1 cellular context compared by ENCODE assay signal in the genomic region with DNA sequence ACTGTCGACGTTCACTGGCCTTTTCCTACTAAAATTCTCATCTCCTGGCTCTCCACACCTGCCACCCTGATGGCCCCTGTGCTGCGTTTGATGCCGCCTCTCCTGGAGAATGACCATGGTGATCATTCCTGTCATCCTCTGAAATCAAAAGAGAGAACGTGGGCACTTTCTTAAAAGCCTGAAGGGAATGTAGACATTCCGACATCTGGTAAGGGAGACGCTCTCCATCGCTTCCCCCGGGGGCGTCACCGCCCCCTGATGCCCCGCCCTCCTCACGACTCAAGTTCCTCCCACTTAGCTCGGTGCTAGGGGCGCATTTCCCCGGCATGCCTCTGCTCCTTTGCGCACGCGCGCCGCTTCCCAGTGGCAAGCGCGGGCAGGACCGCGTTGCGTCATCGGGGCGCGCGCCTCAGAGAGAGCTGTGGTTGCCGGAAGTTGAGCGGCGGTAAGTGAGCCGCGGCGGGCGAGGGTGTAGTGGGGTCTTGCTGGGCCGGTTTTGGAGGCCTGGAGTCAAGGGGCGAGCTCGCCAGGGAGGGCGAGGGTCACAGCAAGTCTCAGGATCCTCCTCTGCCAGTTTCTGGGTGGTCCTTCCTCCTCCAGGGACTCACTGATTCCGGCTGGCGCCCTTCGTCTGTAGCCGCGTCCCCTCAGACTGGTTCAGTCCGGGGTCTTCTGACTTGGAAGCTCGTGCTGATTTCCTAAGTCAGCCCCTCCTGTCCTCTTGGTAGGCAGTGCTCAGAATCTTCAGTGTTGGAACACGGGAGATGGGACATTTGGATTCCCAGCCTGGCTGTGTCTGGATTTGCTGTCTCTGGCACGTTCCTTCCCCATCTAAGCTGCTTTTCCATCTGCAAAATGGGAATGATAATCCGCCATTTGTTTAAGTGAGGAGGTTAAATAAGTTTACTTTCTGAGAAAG.
A peak's percentile ranks its signal among the peaks of the same experiment; 100 is the strongest.
TF ChIP-seq lines count a peak whose summit lies in the region.

A gene with protein sequence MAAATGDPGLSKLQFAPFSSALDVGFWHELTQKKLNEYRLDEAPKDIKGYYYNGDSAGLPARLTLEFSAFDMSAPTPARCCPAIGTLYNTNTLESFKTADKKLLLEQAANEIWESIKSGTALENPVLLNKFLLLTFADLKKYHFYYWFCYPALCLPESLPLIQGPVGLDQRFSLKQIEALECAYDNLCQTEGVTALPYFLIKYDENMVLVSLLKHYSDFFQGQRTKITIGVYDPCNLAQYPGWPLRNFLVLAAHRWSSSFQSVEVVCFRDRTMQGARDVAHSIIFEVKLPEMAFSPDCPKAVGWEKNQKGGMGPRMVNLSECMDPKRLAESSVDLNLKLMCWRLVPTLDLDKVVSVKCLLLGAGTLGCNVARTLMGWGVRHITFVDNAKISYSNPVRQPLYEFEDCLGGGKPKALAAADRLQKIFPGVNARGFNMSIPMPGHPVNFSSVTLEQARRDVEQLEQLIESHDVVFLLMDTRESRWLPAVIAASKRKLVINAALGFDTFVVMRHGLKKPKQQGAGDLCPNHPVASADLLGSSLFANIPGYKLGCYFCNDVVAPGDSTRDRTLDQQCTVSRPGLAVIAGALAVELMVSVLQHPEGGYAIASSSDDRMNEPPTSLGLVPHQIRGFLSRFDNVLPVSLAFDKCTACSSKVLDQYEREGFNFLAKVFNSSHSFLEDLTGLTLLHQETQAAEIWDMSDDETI (plus strand): TSS at position 412 of the 919 bp plus-strand sequence. CDS start 26,299 bp downstream, outside the sequence.

TF ChIP-seq in K562, 482 proteins besides CTCF, POLR2A, EP300 and RAD21 (continued from another document and continues in another):
- peak; percentile 97 for TF ChIP-seq C11orf30 (IDR thresholded peaks at IDR 0.05; ENCODE audit: low read depth)
- no peak for TF ChIP-seq NFRKB (IDR thresholded peaks at IDR 0.05; ENCODE audit: low read depth)
- no peak for TF ChIP-seq TRIM28 (IDR thresholded peaks at IDR 0.05)
- TF ChIP-seq, protein P1, sequence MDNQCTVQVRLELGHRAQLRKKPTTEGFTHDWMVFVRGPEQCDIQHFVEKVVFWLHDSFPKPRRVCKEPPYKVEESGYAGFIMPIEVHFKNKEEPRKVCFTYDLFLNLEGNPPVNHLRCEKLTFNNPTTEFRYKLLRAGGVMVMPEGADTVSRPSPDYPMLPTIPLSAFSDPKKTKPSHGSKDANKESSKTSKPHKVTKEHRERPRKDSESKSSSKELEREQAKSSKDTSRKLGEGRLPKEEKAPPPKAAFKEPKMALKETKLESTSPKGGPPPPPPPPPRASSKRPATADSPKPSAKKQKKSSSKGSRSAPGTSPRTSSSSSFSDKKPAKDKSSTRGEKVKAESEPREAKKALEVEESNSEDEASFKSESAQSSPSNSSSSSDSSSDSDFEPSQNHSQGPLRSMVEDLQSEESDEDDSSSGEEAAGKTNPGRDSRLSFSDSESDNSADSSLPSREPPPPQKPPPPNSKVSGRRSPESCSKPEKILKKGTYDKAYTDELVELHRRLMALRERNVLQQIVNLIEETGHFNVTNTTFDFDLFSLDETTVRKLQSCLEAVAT (IDR thresholded peaks at IDR 0.05): peak in 1 of 2 experiments; percentile 78; a peak in 1 of 4 replicates
- TF ChIP-seq, protein P2, sequence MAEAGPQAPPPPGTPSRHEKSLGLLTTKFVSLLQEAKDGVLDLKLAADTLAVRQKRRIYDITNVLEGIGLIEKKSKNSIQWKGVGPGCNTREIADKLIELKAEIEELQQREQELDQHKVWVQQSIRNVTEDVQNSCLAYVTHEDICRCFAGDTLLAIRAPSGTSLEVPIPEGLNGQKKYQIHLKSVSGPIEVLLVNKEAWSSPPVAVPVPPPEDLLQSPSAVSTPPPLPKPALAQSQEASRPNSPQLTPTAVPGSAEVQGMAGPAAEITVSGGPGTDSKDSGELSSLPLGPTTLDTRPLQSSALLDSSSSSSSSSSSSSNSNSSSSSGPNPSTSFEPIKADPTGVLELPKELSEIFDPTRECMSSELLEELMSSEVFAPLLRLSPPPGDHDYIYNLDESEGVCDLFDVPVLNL (CRISPR knock-in tag; IDR thresholded peaks at IDR 0.05; ENCODE audit: low read depth): peak; percentile 51; the same call in 1 of the 2 replicates
- TF ChIP-seq PCBP1 (IDR thresholded peaks at IDR 0.05; ENCODE audit: low read depth, low read length, poor library complexity, severe bottlenecking): no peak
- TF ChIP-seq MXI1 (IDR thresholded peaks at IDR 0.05; ENCODE audit: low read depth, low read length): no peak
- TF ChIP-seq NR4A1 (CRISPR knock-in tag; IDR thresholded peaks at IDR 0.05): no peak
- peak; percentile 77 for TF ChIP-seq NR4A1 (tag; IDR thresholded peaks at IDR 0.05)
- TF ChIP-seq, protein P3, sequence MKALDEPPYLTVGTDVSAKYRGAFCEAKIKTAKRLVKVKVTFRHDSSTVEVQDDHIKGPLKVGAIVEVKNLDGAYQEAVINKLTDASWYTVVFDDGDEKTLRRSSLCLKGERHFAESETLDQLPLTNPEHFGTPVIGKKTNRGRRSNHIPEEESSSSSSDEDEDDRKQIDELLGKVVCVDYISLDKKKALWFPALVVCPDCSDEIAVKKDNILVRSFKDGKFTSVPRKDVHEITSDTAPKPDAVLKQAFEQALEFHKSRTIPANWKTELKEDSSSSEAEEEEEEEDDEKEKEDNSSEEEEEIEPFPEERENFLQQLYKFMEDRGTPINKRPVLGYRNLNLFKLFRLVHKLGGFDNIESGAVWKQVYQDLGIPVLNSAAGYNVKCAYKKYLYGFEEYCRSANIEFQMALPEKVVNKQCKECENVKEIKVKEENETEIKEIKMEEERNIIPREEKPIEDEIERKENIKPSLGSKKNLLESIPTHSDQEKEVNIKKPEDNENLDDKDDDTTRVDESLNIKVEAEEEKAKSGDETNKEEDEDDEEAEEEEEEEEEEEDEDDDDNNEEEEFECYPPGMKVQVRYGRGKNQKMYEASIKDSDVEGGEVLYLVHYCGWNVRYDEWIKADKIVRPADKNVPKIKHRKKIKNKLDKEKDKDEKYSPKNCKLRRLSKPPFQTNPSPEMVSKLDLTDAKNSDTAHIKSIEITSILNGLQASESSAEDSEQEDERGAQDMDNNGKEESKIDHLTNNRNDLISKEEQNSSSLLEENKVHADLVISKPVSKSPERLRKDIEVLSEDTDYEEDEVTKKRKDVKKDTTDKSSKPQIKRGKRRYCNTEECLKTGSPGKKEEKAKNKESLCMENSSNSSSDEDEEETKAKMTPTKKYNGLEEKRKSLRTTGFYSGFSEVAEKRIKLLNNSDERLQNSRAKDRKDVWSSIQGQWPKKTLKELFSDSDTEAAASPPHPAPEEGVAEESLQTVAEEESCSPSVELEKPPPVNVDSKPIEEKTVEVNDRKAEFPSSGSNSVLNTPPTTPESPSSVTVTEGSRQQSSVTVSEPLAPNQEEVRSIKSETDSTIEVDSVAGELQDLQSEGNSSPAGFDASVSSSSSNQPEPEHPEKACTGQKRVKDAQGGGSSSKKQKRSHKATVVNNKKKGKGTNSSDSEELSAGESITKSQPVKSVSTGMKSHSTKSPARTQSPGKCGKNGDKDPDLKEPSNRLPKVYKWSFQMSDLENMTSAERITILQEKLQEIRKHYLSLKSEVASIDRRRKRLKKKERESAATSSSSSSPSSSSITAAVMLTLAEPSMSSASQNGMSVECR (CRISPR knock-in tag; IDR thresholded peaks at IDR 0.05): peak; percentile 89
- TF ChIP-seq NCOR1 (IDR thresholded peaks at IDR 0.05): no peak
- no peak for TF ChIP-seq ZNF347 (CRISPR knock-in tag; IDR thresholded peaks at IDR 0.05; ENCODE audit: low read depth)
- TF ChIP-seq, protein P4, sequence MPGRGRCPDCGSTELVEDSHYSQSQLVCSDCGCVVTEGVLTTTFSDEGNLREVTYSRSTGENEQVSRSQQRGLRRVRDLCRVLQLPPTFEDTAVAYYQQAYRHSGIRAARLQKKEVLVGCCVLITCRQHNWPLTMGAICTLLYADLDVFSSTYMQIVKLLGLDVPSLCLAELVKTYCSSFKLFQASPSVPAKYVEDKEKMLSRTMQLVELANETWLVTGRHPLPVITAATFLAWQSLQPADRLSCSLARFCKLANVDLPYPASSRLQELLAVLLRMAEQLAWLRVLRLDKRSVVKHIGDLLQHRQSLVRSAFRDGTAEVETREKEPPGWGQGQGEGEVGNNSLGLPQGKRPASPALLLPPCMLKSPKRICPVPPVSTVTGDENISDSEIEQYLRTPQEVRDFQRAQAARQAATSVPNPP (IDR thresholded peaks at IDR 0.05; ENCODE audit: borderline replicate concordance, insufficient read depth, insufficient read length): no peak
- TF ChIP-seq FOXA1 (IDR thresholded peaks at IDR 0.05; ENCODE audit: borderline replicate concordance): no peak
- TF ChIP-seq PCBP2 (IDR thresholded peaks at IDR 0.05; ENCODE audit: low read depth, low read length, poor library complexity, severe bottlenecking): no peak
- no peak for TF ChIP-seq KAT2B (IDR thresholded peaks at IDR 0.05; ENCODE audit: low read depth, low read length)
- TF ChIP-seq GATAD2B (IDR thresholded peaks at IDR 0.05; ENCODE audit: borderline replicate concordance): no peak
- no peak for TF ChIP-seq NCOA1 (IDR thresholded peaks at IDR 0.05; ENCODE audit: low read depth)
- no peak for TF ChIP-seq HMG20B (CRISPR knock-in tag; IDR thresholded peaks at IDR 0.05)
- peak; percentile 98 for TF ChIP-seq CREB1 (IDR thresholded peaks at IDR 0.05)
- TF ChIP-seq CREB1 (CRISPR knock-in tag; IDR thresholded peaks at IDR 0.05): peak; percentile 99
- no peak for TF ChIP-seq MECOM (CRISPR knock-in tag; IDR thresholded peaks at IDR 0.05)
- TF ChIP-seq ZNF717 (CRISPR knock-in tag; IDR thresholded peaks at IDR 0.05): no peak
- TF ChIP-seq, protein P5, sequence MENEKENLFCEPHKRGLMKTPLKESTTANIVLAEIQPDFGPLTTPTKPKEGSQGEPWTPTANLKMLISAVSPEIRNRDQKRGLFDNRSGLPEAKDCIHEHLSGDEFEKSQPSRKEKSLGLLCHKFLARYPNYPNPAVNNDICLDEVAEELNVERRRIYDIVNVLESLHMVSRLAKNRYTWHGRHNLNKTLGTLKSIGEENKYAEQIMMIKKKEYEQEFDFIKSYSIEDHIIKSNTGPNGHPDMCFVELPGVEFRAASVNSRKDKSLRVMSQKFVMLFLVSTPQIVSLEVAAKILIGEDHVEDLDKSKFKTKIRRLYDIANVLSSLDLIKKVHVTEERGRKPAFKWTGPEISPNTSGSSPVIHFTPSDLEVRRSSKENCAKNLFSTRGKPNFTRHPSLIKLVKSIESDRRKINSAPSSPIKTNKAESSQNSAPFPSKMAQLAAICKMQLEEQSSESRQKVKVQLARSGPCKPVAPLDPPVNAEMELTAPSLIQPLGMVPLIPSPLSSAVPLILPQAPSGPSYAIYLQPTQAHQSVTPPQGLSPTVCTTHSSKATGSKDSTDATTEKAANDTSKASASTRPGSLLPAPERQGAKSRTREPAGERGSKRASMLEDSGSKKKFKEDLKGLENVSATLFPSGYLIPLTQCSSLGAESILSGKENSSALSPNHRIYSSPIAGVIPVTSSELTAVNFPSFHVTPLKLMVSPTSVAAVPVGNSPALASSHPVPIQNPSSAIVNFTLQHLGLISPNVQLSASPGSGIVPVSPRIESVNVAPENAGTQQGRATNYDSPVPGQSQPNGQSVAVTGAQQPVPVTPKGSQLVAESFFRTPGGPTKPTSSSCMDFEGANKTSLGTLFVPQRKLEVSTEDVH (IDR thresholded peaks at IDR 0.05; ENCODE audit: low read depth, partially characterized antibody): peak; percentile 81
- TF ChIP-seq, protein P6, sequence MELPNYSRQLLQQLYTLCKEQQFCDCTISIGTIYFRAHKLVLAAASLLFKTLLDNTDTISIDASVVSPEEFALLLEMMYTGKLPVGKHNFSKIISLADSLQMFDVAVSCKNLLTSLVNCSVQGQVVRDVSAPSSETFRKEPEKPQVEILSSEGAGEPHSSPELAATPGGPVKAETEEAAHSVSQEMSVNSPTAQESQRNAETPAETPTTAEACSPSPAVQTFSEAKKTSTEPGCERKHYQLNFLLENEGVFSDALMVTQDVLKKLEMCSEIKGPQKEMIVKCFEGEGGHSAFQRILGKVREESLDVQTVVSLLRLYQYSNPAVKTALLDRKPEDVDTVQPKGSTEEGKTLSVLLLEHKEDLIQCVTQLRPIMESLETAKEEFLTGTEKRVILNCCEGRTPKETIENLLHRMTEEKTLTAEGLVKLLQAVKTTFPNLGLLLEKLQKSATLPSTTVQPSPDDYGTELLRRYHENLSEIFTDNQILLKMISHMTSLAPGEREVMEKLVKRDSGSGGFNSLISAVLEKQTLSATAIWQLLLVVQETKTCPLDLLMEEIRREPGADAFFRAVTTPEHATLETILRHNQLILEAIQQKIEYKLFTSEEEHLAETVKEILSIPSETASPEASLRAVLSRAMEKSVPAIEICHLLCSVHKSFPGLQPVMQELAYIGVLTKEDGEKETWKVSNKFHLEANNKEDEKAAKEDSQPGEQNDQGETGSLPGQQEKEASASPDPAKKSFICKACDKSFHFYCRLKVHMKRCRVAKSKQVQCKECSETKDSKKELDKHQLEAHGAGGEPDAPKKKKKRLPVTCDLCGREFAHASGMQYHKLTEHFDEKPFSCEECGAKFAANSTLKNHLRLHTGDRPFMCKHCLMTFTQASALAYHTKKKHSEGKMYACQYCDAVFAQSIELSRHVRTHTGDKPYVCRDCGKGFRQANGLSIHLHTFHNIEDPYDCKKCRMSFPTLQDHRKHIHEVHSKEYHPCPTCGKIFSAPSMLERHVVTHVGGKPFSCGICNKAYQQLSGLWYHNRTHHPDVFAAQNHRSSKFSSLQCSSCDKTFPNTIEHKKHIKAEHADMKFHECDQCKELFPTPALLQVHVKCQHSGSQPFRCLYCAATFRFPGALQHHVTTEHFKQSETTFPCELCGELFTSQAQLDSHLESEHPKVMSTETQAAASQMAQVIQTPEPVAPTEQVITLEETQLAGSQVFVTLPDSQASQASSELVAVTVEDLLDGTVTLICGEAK (IDR thresholded peaks at IDR 0.05): peak; percentile 76
- TF ChIP-seq, protein P6 (CRISPR knock-in tag; IDR thresholded peaks at IDR 0.05): no peak
- no peak for TF ChIP-seq RFX7 (CRISPR knock-in tag; IDR thresholded peaks at IDR 0.05)
- TF ChIP-seq, protein P7, sequence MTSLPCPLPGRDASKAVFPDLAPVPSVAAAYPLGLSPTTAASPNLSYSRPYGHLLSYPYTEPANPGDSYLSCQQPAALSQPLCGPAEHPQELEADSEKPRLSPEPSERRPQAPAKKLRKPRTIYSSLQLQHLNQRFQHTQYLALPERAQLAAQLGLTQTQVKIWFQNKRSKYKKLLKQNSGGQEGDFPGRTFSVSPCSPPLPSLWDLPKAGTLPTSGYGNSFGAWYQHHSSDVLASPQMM (CRISPR knock-in tag; IDR thresholded peaks at IDR 0.05): no peak
